ENCODE assay signal across 8 cellular contexts in genomic region chr1:225999227-225999911, GRCh38. TPM values are rescaled to one million over a fixed set of nuclear protein-coding genes. Genes with fewer than 3 reads are reported as not detected.
DNase-seq lines count a peak whose midpoint lies in the region; ATAC-seq and TF ChIP-seq lines count a peak whose summit lies in the region.

Gene SDE2, minus strand, starts transcription at chr1:225999343. Its CDS starts 31 bp downstream, at chr1:225999312.

- peaks cover 12% of the 10 kb centered on the region for H3K36me3 ChIP-seq in BE2C
- H3K36me3 ChIP-seq in colonic mucosa: no peaks in the 10 kb centered on the region

- H3K9me3 ChIP-seq in BE2C: no peaks in the 10 kb centered on the region
- H3K9me3 ChIP-seq in colonic mucosa: no peaks in the 10 kb centered on the region

- H3K9ac ChIP-seq in colonic mucosa (ENCODE audit: low read depth in 2 of 2, low read length in 2 of 2): peak within 1 kb of the TSS; percentile 77 to 96

- DNase-seq in BE2C: peak; percentile 100
- peak; percentile 73 for DNase-seq in GM19240 (ENCODE audit: insufficient read length, low spot score)
- peak; percentile 92 to 98 for DNase-seq in NCI-H526 (lab: John Stamatoyannopoulos, UW)
- peak; percentile 100 for DNase-seq in activated CD4-positive, alpha-beta T cell treated with anti-CD3 and anti-CD28 coated beads for 48 hours
- DNase-seq in colonic mucosa: peak; percentile 100
- peak; percentile 100 for DNase-seq in left colon
- DNase-seq in stimulated activated CD4-positive, alpha-beta T cell treated with anti-CD3 and anti-CD28 coated beads, Interleukin-1b, Interleukin-23, amount 100 ng/mL, for 48 hours: peak; percentile 100

- intact Hi-C loops in colonic mucosa (cut with DNase I) (loop anchor here (5.0 kb wide), 1 partner anchor 63 kb away; the partner anchor contains the start of gene H3-3A), left colon (cut with DNase I, micrococcal nuclease) (no loop called here)

- no peaks in the 10 kb centered on the region for H3K27me3 ChIP-seq in BE2C
- no peaks in the 10 kb centered on the region for H3K27me3 ChIP-seq in colonic mucosa

- ATAC-seq in HG03460 (IDR thresholded peaks at IDR 0.05; ENCODE audit: unreplicated experiment) (peak; percentile 76), left colon (peak; percentile 96)

- peak within 1 kb of the TSS; percentile 92 for H3K27ac ChIP-seq in colonic mucosa

- H3K4me1 ChIP-seq in BE2C (peaks cover 32% of the 10 kb centered on the region), colonic mucosa (no peaks in the 10 kb centered on the region)

- H3K4me3 ChIP-seq in BE2C (ENCODE audit: low read depth, low read length) (peak within 1 kb of the TSS; percentile 100), colonic mucosa (peak within 1 kb of the TSS; percentile 46)

- TF ChIP-seq CTCF in BE2C (IDR thresholded peaks at IDR 0.05; ENCODE audit: low read depth, low read length): no peak
- TF ChIP-seq CTCF in colonic mucosa (IDR thresholded peaks at IDR 0.05): no peak

RNA-seq across cellular contexts. Expression of gene SDE2, which starts in this region (rescaled TPM):
- 25.2 TPM for polyA plus RNA-seq in BE2C (2012; ENCODE audit: insufficient read depth, insufficient read length, low read depth)
- 10 to 100 TPM; 12.9 to 19.8 TPM for total RNA-seq in colonic mucosa
- 10 to 100 TPM; 16.2 to 16.4 TPM for total RNA-seq in left colon

Comparison
In these comparisons a context has a peak if more than half of its experiments do, and no peak if none do; other contexts are left out.
1. Peak in every context shown above with its lines: DNase-seq, ATAC-seq, H3K4me3 ChIP-seq and H3K27ac ChIP-seq.